Comparison of ENCODE assay signal across 1 cellular context in genomic region chrX:150635952-150636351, GRCh38.
A peak's percentile ranks its signal among the peaks of the same experiment; 100 is the strongest.
TF ChIP-seq lines count a peak whose summit lies in the region.

No MANE protein-coding gene starts in this region.

TF ChIP-seq in GM12878, 131 proteins besides CTCF, POLR2A, EP300 and RAD21 (continued from another document):
- no peak for TF ChIP-seq RAD51 (IDR thresholded peaks at IDR 0.05)
- TF ChIP-seq JUND (IDR thresholded peaks at IDR 0.05; ENCODE audit: low read depth, low read length) = 0 out of 2 replicates have a peak, but pooled peaks have one; percentile 9
- TF ChIP-seq NFIC (IDR thresholded peaks at IDR 0.05; ENCODE audit: low read depth, low read length) = 0 out of 2 replicates have a peak, but pooled peaks have one; percentile 26
- TF ChIP-seq CREM (IDR thresholded peaks at IDR 0.05; ENCODE audit: low read depth) = peak; percentile 57
- peak; percentile 76 for TF ChIP-seq ATF7 (IDR thresholded peaks at IDR 0.05; ENCODE audit: low read depth)
- 0 out of 2 replicates have a peak, but pooled peaks have one; percentile 29 for TF ChIP-seq BMI1 (IDR thresholded peaks at IDR 0.05; ENCODE audit: borderline replicate concordance)
- TF ChIP-seq CHD4 (IDR thresholded peaks at IDR 0.05) = no peak
- TF ChIP-seq IRF4 (IDR thresholded peaks at IDR 0.05; ENCODE audit: low read depth, low read length) = peak; percentile 78; the same call in 1 of the 2 replicates
- TF ChIP-seq GABPA (IDR thresholded peaks at IDR 0.05; ENCODE audit: low read depth) = no peak
- TF ChIP-seq CREB1 (IDR thresholded peaks at IDR 0.05; ENCODE audit: low read depth) = peak; percentile 62; the same call in 1 of the 2 replicates
- TF ChIP-seq JUNB (IDR thresholded peaks at IDR 0.05) = peak; percentile 88
TF ChIP-seq in GM12878: peak in this region for 10.
